Comparison of ENCODE assay signal across 9 cellular contexts in the genomic region with DNA sequence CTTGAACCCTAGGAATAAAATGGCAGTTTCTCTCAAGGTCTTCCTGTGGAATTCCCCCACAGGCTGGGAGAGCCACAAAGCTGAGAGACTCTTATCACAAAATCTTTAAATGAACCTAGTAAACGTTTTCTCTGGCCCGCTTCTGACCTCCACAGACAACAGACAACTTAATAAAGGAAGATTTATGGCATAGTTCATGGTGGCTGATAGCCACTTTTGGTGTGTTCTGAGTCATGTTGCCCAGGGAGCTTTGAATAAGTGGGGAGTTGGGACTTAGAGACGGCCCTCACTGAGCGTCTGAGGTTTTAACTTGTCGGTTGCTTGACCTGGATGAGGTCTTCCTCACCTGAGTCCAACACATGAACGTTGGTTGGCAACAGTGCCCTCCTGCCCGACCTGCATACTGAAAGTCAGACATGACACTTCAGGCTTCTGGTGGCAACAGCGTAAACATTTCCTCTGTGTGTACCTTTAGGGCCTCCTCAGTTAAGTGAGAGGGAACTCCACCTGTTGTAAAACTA.
A peak's percentile ranks its signal among the peaks of the same experiment; 100 is the strongest.
DNase-seq lines count a peak whose midpoint lies in the region; ATAC-seq and TF ChIP-seq lines count a peak whose summit lies in the region.
"Had no signal": no experiment of that assay in that cellular context is flagged by ENCODE, and none has a peak within 500 bp of the region (broad histone marks: within the 10 kb centered on the region; RNA-seq: fewer than 3 reads in every experiment).

No MANE protein-coding gene starts in this region.

- no peak for TF ChIP-seq CTCF in GM12865 (IDR thresholded peaks at IDR 0.05; ENCODE audit: insufficient read depth, low read depth, low read length, missing control alignments)
- no peak for TF ChIP-seq CTCF in fibroblast of lung (conservative IDR thresholded peaks at IDR 0.05 in 1 of 2, IDR thresholded peaks at IDR 0.05 in 1 of 2; ENCODE audit: low read depth in 1 of 2, low read length in 2 of 2)
- TF ChIP-seq CTCF in gastrocnemius medialis (IDR thresholded peaks at IDR 0.05 in 4 of 5, conservative IDR thresholded peaks at IDR 0.05 in 1 of 5) = no peak

- peak; percentile 24 for DNase-seq in GM12865 (ENCODE audit: low read depth)
- peak; percentile 46 for DNase-seq in NCI-H69 (lab: John Stamatoyannopoulos, UW)
- DNase-seq in fibroblast of lung (ENCODE audit: low read depth in 2 of 2) = peak; percentile 41 to 87
- peak; percentile 65 to 68 for DNase-seq in gastrocnemius medialis
- DNase-seq in activated T-helper 2 cell treated with anti-CD3 and anti-CD28 coated beads, Interferon-gamma antibody, Interleukin-2, Interleukin-4, amounts not matched to agents 10 μg/mL and 5 μg/mL and 100 μg/mL, durations not matched to agents 14 hours and 24 hours and 36 hours (ENCODE audit: low spot score) = no peak
- DNase-seq: esophagus squamous epithelium, GF-D8 had no signal

- peaks cover 12% of the 10 kb centered on the region for H3K79me2 ChIP-seq in fibroblast of lung (ENCODE audit: control insufficient read depth, insufficient read depth, low read length)

- no peak overlapping the region for H3K27ac ChIP-seq in fibroblast of lung (ENCODE audit: insufficient read depth, low read length)
- H3K27ac ChIP-seq in gastrocnemius medialis = peak overlapping the region; percentile 80 to 97 (median 94)
- H3K27ac ChIP-seq: esophagus squamous epithelium had no signal

- H3K27me3 ChIP-seq in fibroblast of lung (ENCODE audit: control insufficient read depth, insufficient read depth, low read length) = no peaks in the 10 kb centered on the region
- no peaks in the 10 kb centered on the region for H3K27me3 ChIP-seq in gastrocnemius medialis
- H3K27me3 ChIP-seq: esophagus squamous epithelium had no signal

- no peaks in the 10 kb centered on the region for H3K27me3 Mint-ChIP-seq in activated T-helper 2 cell treated with anti-CD3 and anti-CD28 coated beads, Interferon-gamma antibody, Interleukin-2, Interleukin-4, amounts not matched to agents 10 μg/mL and 5 μg/mL and 100 μg/mL, durations not matched to agents 14 hours and 24 hours and 36 hours (ENCODE audit: low read depth)

- H3K4me1 ChIP-seq in fibroblast of lung (ENCODE audit: control insufficient read depth, extremely low read depth, insufficient read depth, low read length) = peaks cover 25% of the 10 kb centered on the region
- H3K4me1 ChIP-seq in gastrocnemius medialis = peaks cover 82 to 85% of the 10 kb centered on the region in 2 donors

- in situ Hi-C loops in gastrocnemius medialis (cut with MboI; ENCODE audit: low sequenced_read_pairs in 4 of 4) = no loop called here

- no peaks in the 10 kb centered on the region for H4K20me1 ChIP-seq in fibroblast of lung (ENCODE audit: control insufficient read depth, extremely low read depth, insufficient read depth, low read length)

- TF ChIP-seq POLR2A in gastrocnemius medialis (IDR thresholded peaks at IDR 0.05) = peak in 1 of 2 donors; percentile 67

- peak; percentile 47 to 48 for ATAC-seq in gastrocnemius medialis
- ATAC-seq in HG03457 (IDR thresholded peaks at IDR 0.05; ENCODE audit: unreplicated experiment) = no peak
- ATAC-seq in HG02798 (IDR thresholded peaks at IDR 0.05; ENCODE audit: poor library complexity, unreplicated experiment) = no peak

- H3K4me2 ChIP-seq in fibroblast of lung (ENCODE audit: extremely low read depth, insufficient read depth, low read length) = no peak overlapping the region

- no peak overlapping the region for H3K4me3 ChIP-seq in GM12865 (ENCODE audit: low read depth, low read length)
- H3K4me3 ChIP-seq in fibroblast of lung (replicated peaks in 1 of 4; ENCODE audit: control extremely low read depth in 1 of 4, insufficient read depth in 1 of 4, low read depth in 3 of 4, low read length in 4 of 4) = no peak overlapping the region
- peak overlapping the region in 1 of 4 donors; percentile 11 for H3K4me3 ChIP-seq in gastrocnemius medialis
- H3K4me3 ChIP-seq: esophagus squamous epithelium had no signal

- no peak overlapping the region for H2AFZ ChIP-seq in fibroblast of lung (ENCODE audit: low read length)

- H3K9ac ChIP-seq in fibroblast of lung (ENCODE audit: insufficient read depth, low read length) = no peak overlapping the region

- no peaks in the 10 kb centered on the region for H3K36me3 ChIP-seq in fibroblast of lung (ENCODE audit: control insufficient read depth, insufficient read depth, low read length)
- peaks cover 0 to 11% of the 10 kb centered on the region in 2 donors for H3K36me3 ChIP-seq in gastrocnemius medialis

- intact Hi-C loops in gastrocnemius medialis (cut with DNase I; ENCODE audit: low total_unique reads) = no loop called here
- intact Hi-C loops in activated T-helper 2 cell treated with anti-CD3 and anti-CD28 coated beads, Interferon-gamma antibody, Interleukin-2, Interleukin-4, amounts not matched to agents 10 μg/mL and 5 μg/mL and 100 μg/mL, durations not matched to agents 14 hours and 24 hours and 36 hours (cut with micrococcal nuclease) = no loop called here

- H3K9me3 ChIP-seq in fibroblast of lung (ENCODE audit: control insufficient read depth, insufficient read depth, low read depth, low read length) (no peaks in the 10 kb centered on the region), gastrocnemius medialis (no peaks in the 10 kb centered on the region)
- H3K9me3 ChIP-seq: esophagus squamous epithelium had no signal

- no peak overlapping the region for H3K4me3 Mint-ChIP-seq in activated T-helper 2 cell treated with anti-CD3 and anti-CD28 coated beads, Interferon-gamma antibody, Interleukin-2, Interleukin-4, amounts not matched to agents 10 μg/mL and 5 μg/mL and 100 μg/mL, durations not matched to agents 14 hours and 24 hours and 36 hours (ENCODE audit: low read depth)

- no peaks in the 10 kb centered on the region for H3K9me3 Mint-ChIP-seq in activated T-helper 2 cell treated with anti-CD3 and anti-CD28 coated beads, Interferon-gamma antibody, Interleukin-2, Interleukin-4, amounts not matched to agents 10 μg/mL and 5 μg/mL and 100 μg/mL, durations not matched to agents 14 hours and 24 hours and 36 hours

- H3K27ac Mint-ChIP-seq in activated T-helper 2 cell treated with anti-CD3 and anti-CD28 coated beads, Interferon-gamma antibody, Interleukin-2, Interleukin-4, amounts not matched to agents 10 μg/mL and 5 μg/mL and 100 μg/mL, durations not matched to agents 14 hours and 24 hours and 36 hours = no peak overlapping the region

- peaks cover 7% of the 10 kb centered on the region for H3K4me1 Mint-ChIP-seq in activated T-helper 2 cell treated with anti-CD3 and anti-CD28 coated beads, Interferon-gamma antibody, Interleukin-2, Interleukin-4, amounts not matched to agents 10 μg/mL and 5 μg/mL and 100 μg/mL, durations not matched to agents 14 hours and 24 hours and 36 hours (ENCODE audit: low read depth)

- H3K36me3 Mint-ChIP-seq in activated T-helper 2 cell treated with anti-CD3 and anti-CD28 coated beads, Interferon-gamma antibody, Interleukin-2, Interleukin-4, amounts not matched to agents 10 μg/mL and 5 μg/mL and 100 μg/mL, durations not matched to agents 14 hours and 24 hours and 36 hours (ENCODE audit: low read depth) = peaks cover 4% of the 10 kb centered on the region

Comparison
In these comparisons a context has a peak if more than half of its experiments do, and no peak if none do; other contexts are left out.
1. ATAC-seq: peak in gastrocnemius medialis (2 of 2); none in HG03457 (single experiment) and HG02798 (single experiment).